1 cellular context compared by ENCODE assay signal in genomic region chr9:113105345-113105744, GRCh38. TPM values are rescaled to one million over a fixed set of nuclear protein-coding genes. Genes with fewer than 3 reads are reported as not detected.
"Had no signal": no experiment of that assay in that cellular context is flagged by ENCODE, and none has a peak within 500 bp of the region (broad histone marks: within the 10 kb centered on the region; RNA-seq: fewer than 3 reads in every experiment).

No MANE protein-coding gene starts in this region.

RNA-seq across cellular contexts. Expression of gene ZFP37, which starts 48.8 kb away (rescaled TPM):
- total RNA-seq: HT-29 had no signal
